Comparison of ENCODE assay signal across 8 cellular contexts in the genomic region with DNA sequence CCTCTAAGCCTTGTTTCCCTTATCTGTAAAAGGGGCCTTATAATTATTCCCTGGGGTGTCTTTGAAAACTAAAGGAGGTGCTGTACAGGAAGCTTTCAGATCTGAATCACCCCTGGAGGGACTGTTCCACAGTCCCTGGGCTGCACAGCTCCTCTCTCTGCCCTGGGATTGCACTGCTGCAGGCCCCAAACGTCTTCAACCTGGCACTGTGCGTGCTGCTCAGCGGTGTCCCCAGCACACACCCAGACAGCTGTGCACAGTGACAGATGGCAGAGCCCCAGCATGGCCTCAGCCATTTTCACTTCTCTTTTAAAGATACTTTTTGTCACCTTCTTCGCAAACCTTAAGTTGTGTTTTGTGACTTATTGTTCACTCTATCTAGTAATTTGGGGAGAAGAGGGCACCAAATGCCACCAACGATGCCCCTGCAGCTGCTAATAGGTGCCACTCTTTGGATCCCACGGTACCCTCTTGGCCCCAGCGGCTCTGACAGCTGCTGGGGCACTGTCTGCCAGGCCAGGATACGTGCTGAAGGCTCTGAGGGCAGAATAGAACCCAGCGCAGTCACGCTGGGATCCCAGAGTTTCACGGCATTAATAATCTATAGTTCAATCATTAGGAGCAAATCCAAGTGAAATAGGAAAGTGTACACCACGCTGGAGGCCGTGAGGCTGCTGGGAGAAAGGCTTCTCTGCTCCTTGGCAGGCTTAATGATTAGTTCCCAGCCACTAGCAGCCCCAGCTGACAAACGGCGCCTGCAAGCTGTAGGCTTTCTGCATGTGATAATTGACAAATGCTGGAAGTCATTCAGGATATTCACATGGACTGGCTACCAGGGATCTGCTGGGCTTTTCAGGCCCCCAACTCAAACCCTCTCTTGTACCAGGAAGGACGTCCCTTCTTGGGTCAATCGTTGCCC.
A peak's percentile ranks its signal among the peaks of the same experiment; 100 is the strongest.
DNase-seq lines count a peak whose midpoint lies in the region; ATAC-seq and TF ChIP-seq lines count a peak whose summit lies in the region.
"Had no signal": no experiment of that assay in that cellular context is flagged by ENCODE, and none has a peak within 500 bp of the region (broad histone marks: within the 10 kb centered on the region; RNA-seq: fewer than 3 reads in every experiment).

No MANE protein-coding gene starts in this region.

- peaks cover 7% of the 10 kb centered on the region for H3K9me3 Mint-ChIP-seq in stimulated activated memory B cell treated with anti-CD40 and anti-IgM and Interleukin-4, amounts not matched to agents 10 μg/mL and 1 μg/mL and 100 μg/mL, for 72 hours

- peak; percentile 96 for ATAC-seq in GM19395 (IDR thresholded peaks at IDR 0.05; ENCODE audit: unreplicated experiment)
- ATAC-seq in HG03060 (IDR thresholded peaks at IDR 0.05; ENCODE audit: low read depth, unreplicated experiment): peak; percentile 76
- ATAC-seq in stimulated activated memory B cell treated with anti-CD40 and anti-IgM and Interleukin-4, amounts not matched to agents 10 μg/mL and 1 μg/mL and 100 μg/mL, for 72 hours: peak; percentile 90
- ATAC-seq in SK-N-SH treated with all-trans-retinoic acid at 6 μM for 48 hours: no peak
- ATAC-seq: body of pancreas had no signal

- no peaks in the 10 kb centered on the region for H3K36me3 Mint-ChIP-seq in stimulated activated memory B cell treated with anti-CD40 and anti-IgM and Interleukin-4, amounts not matched to agents 10 μg/mL and 1 μg/mL and 100 μg/mL, for 72 hours

- H3K4me1 Mint-ChIP-seq in stimulated activated memory B cell treated with anti-CD40 and anti-IgM and Interleukin-4, amounts not matched to agents 10 μg/mL and 1 μg/mL and 100 μg/mL, for 72 hours: peaks cover 10% of the 10 kb centered on the region

- DNase-seq in NOMO-1 (lab: John Stamatoyannopoulos, UW; ENCODE audit: unreplicated experiment in 2 of 2): peak; percentile 80 to 83
- DNase-seq in NCI-H1930 (lab: John Stamatoyannopoulos, UW): no peak
- no peak for DNase-seq in HUDEP-2 (lab: John Stamatoyannopoulos, UW; ENCODE audit: unreplicated experiment in 76 of 76)

- H3K27me3 Mint-ChIP-seq in stimulated activated memory B cell treated with anti-CD40 and anti-IgM and Interleukin-4, amounts not matched to agents 10 μg/mL and 1 μg/mL and 100 μg/mL, for 72 hours: no peaks in the 10 kb centered on the region

- H3K4me3 Mint-ChIP-seq in stimulated activated memory B cell treated with anti-CD40 and anti-IgM and Interleukin-4, amounts not matched to agents 10 μg/mL and 1 μg/mL and 100 μg/mL, for 72 hours: peak overlapping the region; percentile 42

- peak overlapping the region; percentile 38 for H3K27ac Mint-ChIP-seq in stimulated activated memory B cell treated with anti-CD40 and anti-IgM and Interleukin-4, amounts not matched to agents 10 μg/mL and 1 μg/mL and 100 μg/mL, for 72 hours

TF ChIP-seq in SK-N-SH treated with all-trans-retinoic acid at 6 μM for 48 hours, 23 proteins besides CTCF, POLR2A, EP300 and RAD21:
- no peak for TF ChIP-seq RARB (CRISPR knock-in tag; IDR thresholded peaks at IDR 0.05)
- TF ChIP-seq, protein P1, sequence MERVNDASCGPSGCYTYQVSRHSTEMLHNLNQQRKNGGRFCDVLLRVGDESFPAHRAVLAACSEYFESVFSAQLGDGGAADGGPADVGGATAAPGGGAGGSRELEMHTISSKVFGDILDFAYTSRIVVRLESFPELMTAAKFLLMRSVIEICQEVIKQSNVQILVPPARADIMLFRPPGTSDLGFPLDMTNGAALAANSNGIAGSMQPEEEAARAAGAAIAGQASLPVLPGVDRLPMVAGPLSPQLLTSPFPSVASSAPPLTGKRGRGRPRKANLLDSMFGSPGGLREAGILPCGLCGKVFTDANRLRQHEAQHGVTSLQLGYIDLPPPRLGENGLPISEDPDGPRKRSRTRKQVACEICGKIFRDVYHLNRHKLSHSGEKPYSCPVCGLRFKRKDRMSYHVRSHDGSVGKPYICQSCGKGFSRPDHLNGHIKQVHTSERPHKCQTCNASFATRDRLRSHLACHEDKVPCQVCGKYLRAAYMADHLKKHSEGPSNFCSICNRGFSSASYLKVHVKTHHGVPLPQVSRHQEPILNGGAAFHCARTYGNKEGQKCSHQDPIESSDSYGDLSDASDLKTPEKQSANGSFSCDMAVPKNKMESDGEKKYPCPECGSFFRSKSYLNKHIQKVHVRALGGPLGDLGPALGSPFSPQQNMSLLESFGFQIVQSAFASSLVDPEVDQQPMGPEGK (CRISPR knock-in tag; IDR thresholded peaks at IDR 0.05; ENCODE audit: borderline replicate concordance): no peak
- TF ChIP-seq ESRRG (CRISPR knock-in tag; IDR thresholded peaks at IDR 0.05): no peak
- TF ChIP-seq POU6F1 (CRISPR knock-in tag; IDR thresholded peaks at IDR 0.05; ENCODE audit: borderline replicate concordance, low read depth): no peak
- TF ChIP-seq SNAI2 (CRISPR knock-in tag; IDR thresholded peaks at IDR 0.05): no peak
- TF ChIP-seq ZFP30 (CRISPR knock-in tag; IDR thresholded peaks at IDR 0.05): no peak
- TF ChIP-seq, protein P2, sequence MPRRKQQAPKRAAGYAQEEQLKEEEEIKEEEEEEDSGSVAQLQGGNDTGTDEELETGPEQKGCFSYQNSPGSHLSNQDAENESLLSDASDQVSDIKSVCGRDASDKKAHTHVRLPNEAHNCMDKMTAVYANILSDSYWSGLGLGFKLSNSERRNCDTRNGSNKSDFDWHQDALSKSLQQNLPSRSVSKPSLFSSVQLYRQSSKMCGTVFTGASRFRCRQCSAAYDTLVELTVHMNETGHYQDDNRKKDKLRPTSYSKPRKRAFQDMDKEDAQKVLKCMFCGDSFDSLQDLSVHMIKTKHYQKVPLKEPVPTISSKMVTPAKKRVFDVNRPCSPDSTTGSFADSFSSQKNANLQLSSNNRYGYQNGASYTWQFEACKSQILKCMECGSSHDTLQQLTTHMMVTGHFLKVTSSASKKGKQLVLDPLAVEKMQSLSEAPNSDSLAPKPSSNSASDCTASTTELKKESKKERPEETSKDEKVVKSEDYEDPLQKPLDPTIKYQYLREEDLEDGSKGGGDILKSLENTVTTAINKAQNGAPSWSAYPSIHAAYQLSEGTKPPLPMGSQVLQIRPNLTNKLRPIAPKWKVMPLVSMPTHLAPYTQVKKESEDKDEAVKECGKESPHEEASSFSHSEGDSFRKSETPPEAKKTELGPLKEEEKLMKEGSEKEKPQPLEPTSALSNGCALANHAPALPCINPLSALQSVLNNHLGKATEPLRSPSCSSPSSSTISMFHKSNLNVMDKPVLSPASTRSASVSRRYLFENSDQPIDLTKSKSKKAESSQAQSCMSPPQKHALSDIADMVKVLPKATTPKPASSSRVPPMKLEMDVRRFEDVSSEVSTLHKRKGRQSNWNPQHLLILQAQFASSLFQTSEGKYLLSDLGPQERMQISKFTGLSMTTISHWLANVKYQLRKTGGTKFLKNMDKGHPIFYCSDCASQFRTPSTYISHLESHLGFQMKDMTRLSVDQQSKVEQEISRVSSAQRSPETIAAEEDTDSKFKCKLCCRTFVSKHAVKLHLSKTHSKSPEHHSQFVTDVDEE (CRISPR knock-in tag; IDR thresholded peaks at IDR 0.05): no peak
- TF ChIP-seq ISL1 (CRISPR knock-in tag; IDR thresholded peaks at IDR 0.05): no peak

Comparison
In these comparisons a context has a peak if more than half of its experiments do, and no peak if none do; other contexts are left out.
1. DNase-seq: peak in NOMO-1 (2 of 2); none in NCI-H1930 (0 of 2) and HUDEP-2 (0 of 76).